In the genomic region with DNA sequence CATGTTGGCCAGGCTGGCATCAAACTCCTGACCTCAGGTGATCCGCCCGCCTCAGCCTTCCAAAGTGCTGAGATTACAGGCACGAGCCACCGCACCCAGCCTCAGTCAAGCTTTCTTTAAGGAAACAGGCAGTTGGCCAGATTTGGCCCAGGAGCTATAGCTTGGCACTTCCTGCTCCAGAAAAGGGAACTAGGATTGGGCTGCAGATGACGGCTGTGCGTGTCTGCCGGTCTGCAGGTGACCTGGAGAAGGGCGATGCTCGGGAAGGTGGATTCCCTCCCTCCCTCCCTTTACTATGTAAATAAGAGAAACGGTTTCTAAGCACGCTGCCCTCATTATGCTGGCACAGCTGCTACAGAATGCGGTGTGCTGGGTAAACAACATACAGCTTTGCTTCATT, we compare ENCODE assay signal across 8 cellular contexts.
DNase-seq lines count a peak whose midpoint lies in the region; ATAC-seq and TF ChIP-seq lines count a peak whose summit lies in the region.

No MANE protein-coding gene starts in this region.

- H3K4me3 Mint-ChIP-seq in CD4-positive, alpha-beta T cell, result peak overlapping the region; percentile 81

- intact Hi-C loops in CD4-positive, alpha-beta T cell (cut with DNase I, micrococcal nuclease), result loop anchor here in 1 of 2 experiments (2.0 to 5.0 kb wide), 2 partner anchors 30 to 72 kb away; no protein-coding TSS in a partner anchor

- CTCF ChIA-PET in CD4-positive, alpha-beta T cell (lab: Charles Lee), result no interaction called here

- no peaks in the 10 kb centered on the region for H4K20me1 ChIP-seq in OCI-LY3 (ENCODE audit: insufficient read depth, low read length)

- H3K4me1 Mint-ChIP-seq in CD4-positive, alpha-beta T cell (ENCODE audit: low read depth), result peaks cover 76% of the 10 kb centered on the region

- no peaks in the 10 kb centered on the region for H3K9me3 ChIP-seq in CD4-positive, alpha-beta T cell (ENCODE audit: control insufficient read depth, low read length)
- no peaks in the 10 kb centered on the region for H3K9me3 ChIP-seq in OCI-LY3 (ENCODE audit: insufficient read depth, low read length)

- no peak overlapping the region for H2AFZ ChIP-seq in OCI-LY3 (ENCODE audit: low read depth, low read length)

- no peak for DNase-seq in CD4-positive, alpha-beta T cell
- DNase-seq in LoVo (ENCODE audit: low spot score), result peak; percentile 28
- DNase-seq in stimulated activated naive CD4-positive, alpha-beta T cell treated with Interleukin-2 at 50 U/mL for 16 hours (lab: John Stamatoyannopoulos, UW), result no peak
- DNase-seq in foreskin melanocyte, result no peak

- H3K36me3 ChIP-seq in OCI-LY3 (replicated peaks; ENCODE audit: low read depth, low read length), result peaks cover 3% of the 10 kb centered on the region

- H3K27me3 Mint-ChIP-seq in CD4-positive, alpha-beta T cell, result no peaks in the 10 kb centered on the region

- H3K79me2 ChIP-seq in OCI-LY3 (ENCODE audit: low read length), result no peaks in the 10 kb centered on the region

- H3K4me2 ChIP-seq in OCI-LY3 (ENCODE audit: low read length), result peak overlapping the region; percentile 42

- no peak overlapping the region; the same call in 1 of the 2 replicates for H3K4me3 ChIP-seq in OCI-LY3 (ENCODE audit: low read length)

- H3K27ac ChIP-seq in CD4-positive, alpha-beta T cell (ENCODE audit: low read depth, low read length), result no peak overlapping the region
- no peak overlapping the region for H3K27ac ChIP-seq in OCI-LY3 (ENCODE audit: low read length)

- POLR2A ChIA-PET in CD4-positive, alpha-beta T cell (lab: Charles Lee), result interaction anchor here (0.7 to 1.2 kb wide), 5 partner anchors 9 to 205 kb away, joined by 3 to 4 read pairs (median 4); no protein-coding TSS in a partner anchor

- H3K4me1 ChIP-seq in OCI-LY3 (ENCODE audit: low read length), result peaks cover 39% of the 10 kb centered on the region

- no peak for TF ChIP-seq CTCF in CD4-positive, alpha-beta T cell (IDR thresholded peaks at IDR 0.05)
- no peak for TF ChIP-seq CTCF in OCI-LY3 (IDR thresholded peaks at IDR 0.05; ENCODE audit: low read depth, low read length)

- no peaks in the 10 kb centered on the region for H3K9me3 Mint-ChIP-seq in CD4-positive, alpha-beta T cell

- peaks cover 15% of the 10 kb centered on the region for H3K36me3 Mint-ChIP-seq in CD4-positive, alpha-beta T cell (ENCODE audit: low read depth)

- no peaks in the 10 kb centered on the region for H3K27me3 ChIP-seq in CD4-positive, alpha-beta T cell (ENCODE audit: control insufficient read depth, insufficient read depth, low read length)
- H3K27me3 ChIP-seq in OCI-LY3 (ENCODE audit: low read depth, low read length), result no peaks in the 10 kb centered on the region

- ATAC-seq in CD4-positive, alpha-beta T cell (ENCODE audit: poor library complexity), result no peak
- ATAC-seq in esophagus mucosa (peak; percentile 56), GM21515 (IDR thresholded peaks at IDR 0.05; ENCODE audit: unreplicated experiment) (no peak), HG03521 (IDR thresholded peaks at IDR 0.05; ENCODE audit: unreplicated experiment) (no peak)

- H3K9ac ChIP-seq in OCI-LY3 (ENCODE audit: low read length), result no peak overlapping the region

- H3K27ac Mint-ChIP-seq in CD4-positive, alpha-beta T cell, result peak overlapping the region; percentile 91
